1 cellular context compared by ENCODE assay signal in the genomic region with DNA sequence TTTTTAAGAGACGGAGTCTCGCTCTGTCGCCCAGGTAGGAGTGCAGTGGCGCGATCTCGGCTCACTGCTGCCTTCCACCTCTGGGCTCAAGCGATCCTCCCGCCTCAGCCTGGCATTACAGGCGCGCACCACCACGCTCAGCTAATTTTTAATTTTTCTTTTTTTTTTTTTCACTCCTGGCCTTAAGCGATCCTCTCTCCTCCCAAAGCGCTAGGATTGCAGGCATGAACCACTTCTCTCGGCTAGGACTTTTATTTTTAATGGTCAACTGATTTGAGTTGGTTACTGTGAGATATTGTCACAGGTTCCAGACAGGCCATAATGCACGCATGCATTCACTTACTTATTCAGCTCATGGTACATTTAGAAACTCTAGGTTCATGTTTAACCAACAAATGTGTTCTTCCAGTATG.
TF ChIP-seq lines count a peak whose summit lies in the region.

No MANE protein-coding gene starts in this region.

TF ChIP-seq in liver, 16 proteins besides CTCF, POLR2A, EP300 and RAD21:
- TF ChIP-seq, protein P1, sequence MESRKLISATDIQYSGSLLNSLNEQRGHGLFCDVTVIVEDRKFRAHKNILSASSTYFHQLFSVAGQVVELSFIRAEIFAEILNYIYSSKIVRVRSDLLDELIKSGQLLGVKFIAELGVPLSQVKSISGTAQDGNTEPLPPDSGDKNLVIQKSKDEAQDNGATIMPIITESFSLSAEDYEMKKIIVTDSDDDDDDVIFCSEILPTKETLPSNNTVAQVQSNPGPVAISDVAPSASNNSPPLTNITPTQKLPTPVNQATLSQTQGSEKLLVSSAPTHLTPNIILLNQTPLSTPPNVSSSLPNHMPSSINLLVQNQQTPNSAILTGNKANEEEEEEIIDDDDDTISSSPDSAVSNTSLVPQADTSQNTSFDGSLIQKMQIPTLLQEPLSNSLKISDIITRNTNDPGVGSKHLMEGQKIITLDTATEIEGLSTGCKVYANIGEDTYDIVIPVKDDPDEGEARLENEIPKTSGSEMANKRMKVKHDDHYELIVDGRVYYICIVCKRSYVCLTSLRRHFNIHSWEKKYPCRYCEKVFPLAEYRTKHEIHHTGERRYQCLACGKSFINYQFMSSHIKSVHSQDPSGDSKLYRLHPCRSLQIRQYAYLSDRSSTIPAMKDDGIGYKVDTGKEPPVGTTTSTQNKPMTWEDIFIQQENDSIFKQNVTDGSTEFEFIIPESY (IDR thresholded peaks at IDR 0.05) = no peak
- TF ChIP-seq FOXA1 (IDR thresholded peaks at IDR 0.05) = no peak
- TF ChIP-seq, protein P2, sequence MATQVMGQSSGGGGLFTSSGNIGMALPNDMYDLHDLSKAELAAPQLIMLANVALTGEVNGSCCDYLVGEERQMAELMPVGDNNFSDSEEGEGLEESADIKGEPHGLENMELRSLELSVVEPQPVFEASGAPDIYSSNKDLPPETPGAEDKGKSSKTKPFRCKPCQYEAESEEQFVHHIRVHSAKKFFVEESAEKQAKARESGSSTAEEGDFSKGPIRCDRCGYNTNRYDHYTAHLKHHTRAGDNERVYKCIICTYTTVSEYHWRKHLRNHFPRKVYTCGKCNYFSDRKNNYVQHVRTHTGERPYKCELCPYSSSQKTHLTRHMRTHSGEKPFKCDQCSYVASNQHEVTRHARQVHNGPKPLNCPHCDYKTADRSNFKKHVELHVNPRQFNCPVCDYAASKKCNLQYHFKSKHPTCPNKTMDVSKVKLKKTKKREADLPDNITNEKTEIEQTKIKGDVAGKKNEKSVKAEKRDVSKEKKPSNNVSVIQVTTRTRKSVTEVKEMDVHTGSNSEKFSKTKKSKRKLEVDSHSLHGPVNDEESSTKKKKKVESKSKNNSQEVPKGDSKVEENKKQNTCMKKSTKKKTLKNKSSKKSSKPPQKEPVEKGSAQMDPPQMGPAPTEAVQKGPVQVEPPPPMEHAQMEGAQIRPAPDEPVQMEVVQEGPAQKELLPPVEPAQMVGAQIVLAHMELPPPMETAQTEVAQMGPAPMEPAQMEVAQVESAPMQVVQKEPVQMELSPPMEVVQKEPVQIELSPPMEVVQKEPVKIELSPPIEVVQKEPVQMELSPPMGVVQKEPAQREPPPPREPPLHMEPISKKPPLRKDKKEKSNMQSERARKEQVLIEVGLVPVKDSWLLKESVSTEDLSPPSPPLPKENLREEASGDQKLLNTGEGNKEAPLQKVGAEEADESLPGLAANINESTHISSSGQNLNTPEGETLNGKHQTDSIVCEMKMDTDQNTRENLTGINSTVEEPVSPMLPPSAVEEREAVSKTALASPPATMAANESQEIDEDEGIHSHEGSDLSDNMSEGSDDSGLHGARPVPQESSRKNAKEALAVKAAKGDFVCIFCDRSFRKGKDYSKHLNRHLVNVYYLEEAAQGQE (IDR thresholded peaks at IDR 0.05) = no peak
- TF ChIP-seq YY1 (IDR thresholded peaks at IDR 0.05) = no peak
- TF ChIP-seq TAF1 (conservative IDR thresholded peaks at IDR 0.05) = peak; percentile 56
